In genomic region chr16:89320717-89321501, GRCh38 we compare ENCODE assay signal across 8 cellular contexts.
DNase-seq lines count a peak whose midpoint lies in the region; ATAC-seq and TF ChIP-seq lines count a peak whose summit lies in the region.

No MANE protein-coding gene starts in this region.

- DNase-seq in GM23338 (ENCODE audit: low spot score) (peak; percentile 74), NCI-H69 (lab: John Stamatoyannopoulos, UW) (peak; percentile 75), endodermal cell (peak; percentile 81), nephron progenitor cell (peak; percentile 54), NCI-H128 (lab: John Stamatoyannopoulos, UW; ENCODE audit: unreplicated experiment) (no peak)

- no peak overlapping the region for H3K9ac ChIP-seq in endodermal cell (ENCODE audit: extremely low read depth, low read length, poor library complexity, severe bottlenecking)

- H4K20me1 ChIP-seq in GM23338 (replicated peaks; ENCODE audit: insufficient read depth), result peaks cover 51% of the 10 kb centered on the region

- peaks cover 48% of the 10 kb centered on the region for H3K27me3 Mint-ChIP-seq in GM23338 (ENCODE audit: insufficient read depth, low read depth, poor library complexity)
- no peaks in the 10 kb centered on the region for H3K27me3 Mint-ChIP-seq in endodermal cell (ENCODE audit: insufficient read depth)
- peaks cover 3% of the 10 kb centered on the region for H3K27me3 Mint-ChIP-seq in nephron progenitor cell (ENCODE audit: low read depth, poor library complexity)

- 64 to 66% methylated on average over 14 to 33 of the region's 33 CpGs for WGBS in endodermal cell (ENCODE audit: insufficient coverage in 1 of 2, insufficient read length in 1 of 2), 2 experiments

- H3K4me1 ChIP-seq in GM23338 (ENCODE audit: insufficient read depth) (peaks cover 57% of the 10 kb centered on the region), endodermal cell (ENCODE audit: control insufficient read depth, insufficient read depth, low read length) (peaks cover 22% of the 10 kb centered on the region)

- H3K9me3 Mint-ChIP-seq in GM23338, result no peaks in the 10 kb centered on the region
- no peaks in the 10 kb centered on the region for H3K9me3 Mint-ChIP-seq in endodermal cell
- no peaks in the 10 kb centered on the region for H3K9me3 Mint-ChIP-seq in nephron progenitor cell

- no peaks in the 10 kb centered on the region for H3K9me2 ChIP-seq in GM23338 (ENCODE audit: insufficient read depth)

- peaks cover 10% of the 10 kb centered on the region; the same call in 1 of the 2 replicates for H3F3A ChIP-seq in GM23338 (replicated peaks; ENCODE audit: low read depth)

- no peak overlapping the region; the same call in 2 of the 3 replicates for H3K4me3 Mint-ChIP-seq in GM23338
- H3K4me3 Mint-ChIP-seq in endodermal cell, result no peak overlapping the region
- H3K4me3 Mint-ChIP-seq in nephron progenitor cell, result peak overlapping the region; percentile 25

- no peak for TF ChIP-seq CTCF in GM23338 (conservative IDR thresholded peaks at IDR 0.05; ENCODE audit: low read depth in 2 of 2)
- TF ChIP-seq CTCF in endodermal cell (conservative IDR thresholded peaks at IDR 0.05), result no peak
- no peak for TF ChIP-seq CTCF in nephron progenitor cell (IDR thresholded peaks at IDR 0.05)

- ATAC-seq in GM23338, result peak; percentile 68
- no peak for ATAC-seq in HG03095 (IDR thresholded peaks at IDR 0.05; ENCODE audit: unreplicated experiment)
- no peak for ATAC-seq in HG03039 (IDR thresholded peaks at IDR 0.05; ENCODE audit: unreplicated experiment)
- no peak for ATAC-seq in GM21737 (IDR thresholded peaks at IDR 0.05; ENCODE audit: unreplicated experiment)

- no peaks in the 10 kb centered on the region for H3K27me3 ChIP-seq in GM23338 (ENCODE audit: insufficient read depth)
- H3K27me3 ChIP-seq in endodermal cell (ENCODE audit: control insufficient read depth, insufficient read depth, low read length, poor library complexity, severe bottlenecking), result no peaks in the 10 kb centered on the region

- H3K4me3 ChIP-seq in GM23338 (no peak overlapping the region), endodermal cell (ENCODE audit: low read length) (no peak overlapping the region)

- H3K9me3 ChIP-seq in endodermal cell (ENCODE audit: control insufficient read depth, low read length), result no peaks in the 10 kb centered on the region

- H3K36me3 Mint-ChIP-seq in GM23338 (ENCODE audit: low read depth) (peaks cover 8% of the 10 kb centered on the region; the same call in 1 of the 3 replicates), endodermal cell (ENCODE audit: low read depth) (peaks cover 6% of the 10 kb centered on the region), nephron progenitor cell (ENCODE audit: low read depth) (peaks cover 9% of the 10 kb centered on the region)

- peaks cover 93% of the 10 kb centered on the region for H3K4me1 Mint-ChIP-seq in GM23338
- peaks cover 64% of the 10 kb centered on the region for H3K4me1 Mint-ChIP-seq in endodermal cell
- H3K4me1 Mint-ChIP-seq in nephron progenitor cell, result peaks cover 98% of the 10 kb centered on the region

- H3K27ac ChIP-seq in GM23338 (ENCODE audit: low read depth), result peak overlapping the region; percentile 72; the same call in 1 of the 2 replicates
- peak overlapping the region; percentile 36 for H3K27ac ChIP-seq in endodermal cell (ENCODE audit: low read depth, low read length)

- H3K4me2 ChIP-seq in GM23338, result peak overlapping the region; percentile 73

- H2AFZ ChIP-seq in GM23338, result no peak overlapping the region

- H3K36me3 ChIP-seq in GM23338 (ENCODE audit: insufficient read depth) (no peaks in the 10 kb centered on the region), endodermal cell (ENCODE audit: control insufficient read depth, insufficient read depth, low read length) (peaks cover 8% of the 10 kb centered on the region)

- no peak overlapping the region for H3K27ac Mint-ChIP-seq in GM23338
- peak overlapping the region; percentile 13 for H3K27ac Mint-ChIP-seq in endodermal cell
- H3K27ac Mint-ChIP-seq in nephron progenitor cell, result no peak overlapping the region

- H3K79me2 ChIP-seq in GM23338 (replicated peaks; ENCODE audit: insufficient read depth), result peaks cover 93% of the 10 kb centered on the region

TF ChIP-seq in GM23338, 12 proteins besides CTCF, POLR2A, EP300 and RAD21 (continues in another document):
- TF ChIP-seq NANOG (IDR thresholded peaks at IDR 0.05; ENCODE audit: borderline replicate concordance) (no peak), STAT1 (IDR thresholded peaks at IDR 0.05; ENCODE audit: unreplicated experiment) (no peak), ETS1 (IDR thresholded peaks at IDR 0.05) (no peak), POLR2AphosphoS5 (IDR thresholded peaks at IDR 0.05; ENCODE audit: low read depth) (no peak), JUNB (IDR thresholded peaks at IDR 0.05; ENCODE audit: unreplicated experiment) (no peak), ZNF462 (CRISPR knock-in tag; IDR thresholded peaks at IDR 0.05) (no peak), EZH2 (IDR thresholded peaks at IDR 0.05; ENCODE audit: low read depth, unreplicated experiment) (no peak), ZNF331 (CRISPR knock-in tag; IDR thresholded peaks at IDR 0.05; ENCODE audit: low read depth) (no peak), CREB1 (CRISPR knock-in tag; IDR thresholded peaks at IDR 0.05; ENCODE audit: low read depth) (no peak), EZH2phosphoT487 (IDR thresholded peaks at IDR 0.05; ENCODE audit: unreplicated experiment) (no peak)
